ENCODE assay signal across 1 cellular context in the genomic region with DNA sequence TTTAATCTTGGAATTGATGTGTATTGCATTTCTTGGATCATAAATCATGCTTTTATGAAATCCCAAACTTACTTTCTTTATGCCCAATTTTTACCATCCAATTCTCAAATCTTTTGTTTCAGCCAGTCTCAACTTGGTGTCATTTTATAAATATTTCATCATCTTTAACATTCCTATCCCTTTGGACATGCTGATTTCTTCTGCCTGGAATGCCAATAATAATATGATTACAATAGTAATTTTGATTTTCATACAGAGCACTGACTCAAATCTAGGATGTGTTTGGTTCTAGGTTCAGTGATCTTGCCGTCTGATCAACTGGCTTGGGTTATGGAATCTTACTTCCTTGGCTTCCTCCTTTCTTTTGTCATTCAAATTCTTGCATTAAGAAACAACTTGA.
TF ChIP-seq lines count a peak whose summit lies in the region.

No MANE protein-coding gene starts in this region.

TF ChIP-seq in WTC11, 78 proteins besides CTCF, POLR2A, EP300 and RAD21:
- TF ChIP-seq SOX15 (CRISPR knock-in tag; IDR thresholded peaks at IDR 0.05) (no peak), FOXK1 (CRISPR knock-in tag; IDR thresholded peaks at IDR 0.05) (no peak), EMX1 (CRISPR knock-in tag; IDR thresholded peaks at IDR 0.05) (no peak), ESRRA (CRISPR knock-in tag; IDR thresholded peaks at IDR 0.05; ENCODE audit: borderline replicate concordance) (no peak), ZNF263 (CRISPR knock-in tag; IDR thresholded peaks at IDR 0.05; ENCODE audit: low read depth) (no peak), RORB (CRISPR knock-in tag; IDR thresholded peaks at IDR 0.05) (no peak), OVOL2 (CRISPR knock-in tag; IDR thresholded peaks at IDR 0.05; ENCODE audit: borderline replicate concordance) (no peak), CBFB (CRISPR knock-in tag; IDR thresholded peaks at IDR 0.05; ENCODE audit: low read depth) (no peak), GRHL2 (CRISPR knock-in tag; IDR thresholded peaks at IDR 0.05; ENCODE audit: insufficient replicate concordance, severe bottlenecking) (no peak), ZBTB21 (CRISPR knock-in tag; IDR thresholded peaks at IDR 0.05; ENCODE audit: borderline replicate concordance) (no peak), SMAD3 (CRISPR knock-in tag; IDR thresholded peaks at IDR 0.05; ENCODE audit: borderline replicate concordance) (no peak)
- TF ChIP-seq, protein P1, sequence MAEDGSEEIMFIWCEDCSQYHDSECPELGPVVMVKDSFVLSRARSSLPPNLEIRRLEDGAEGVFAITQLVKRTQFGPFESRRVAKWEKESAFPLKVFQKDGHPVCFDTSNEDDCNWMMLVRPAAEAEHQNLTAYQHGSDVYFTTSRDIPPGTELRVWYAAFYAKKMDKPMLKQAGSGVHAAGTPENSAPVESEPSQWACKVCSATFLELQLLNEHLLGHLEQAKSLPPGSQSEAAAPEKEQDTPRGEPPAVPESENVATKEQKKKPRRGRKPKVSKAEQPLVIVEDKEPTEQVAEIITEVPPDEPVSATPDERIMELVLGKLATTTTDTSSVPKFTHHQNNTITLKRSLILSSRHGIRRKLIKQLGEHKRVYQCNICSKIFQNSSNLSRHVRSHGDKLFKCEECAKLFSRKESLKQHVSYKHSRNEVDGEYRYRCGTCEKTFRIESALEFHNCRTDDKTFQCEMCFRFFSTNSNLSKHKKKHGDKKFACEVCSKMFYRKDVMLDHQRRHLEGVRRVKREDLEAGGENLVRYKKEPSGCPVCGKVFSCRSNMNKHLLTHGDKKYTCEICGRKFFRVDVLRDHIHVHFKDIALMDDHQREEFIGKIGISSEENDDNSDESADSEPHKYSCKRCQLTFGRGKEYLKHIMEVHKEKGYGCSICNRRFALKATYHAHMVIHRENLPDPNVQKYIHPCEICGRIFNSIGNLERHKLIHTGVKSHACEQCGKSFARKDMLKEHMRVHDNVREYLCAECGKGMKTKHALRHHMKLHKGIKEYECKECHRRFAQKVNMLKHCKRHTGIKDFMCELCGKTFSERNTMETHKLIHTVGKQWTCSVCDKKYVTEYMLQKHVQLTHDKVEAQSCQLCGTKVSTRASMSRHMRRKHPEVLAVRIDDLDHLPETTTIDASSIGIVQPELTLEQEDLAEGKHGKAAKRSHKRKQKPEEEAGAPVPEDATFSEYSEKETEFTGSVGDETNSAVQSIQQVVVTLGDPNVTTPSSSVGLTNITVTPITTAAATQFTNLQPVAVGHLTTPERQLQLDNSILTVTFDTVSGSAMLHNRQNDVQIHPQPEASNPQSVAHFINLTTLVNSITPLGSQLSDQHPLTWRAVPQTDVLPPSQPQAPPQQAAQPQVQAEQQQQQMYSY (CRISPR knock-in tag; IDR thresholded peaks at IDR 0.05), result no peak
- TF ChIP-seq, protein P2, sequence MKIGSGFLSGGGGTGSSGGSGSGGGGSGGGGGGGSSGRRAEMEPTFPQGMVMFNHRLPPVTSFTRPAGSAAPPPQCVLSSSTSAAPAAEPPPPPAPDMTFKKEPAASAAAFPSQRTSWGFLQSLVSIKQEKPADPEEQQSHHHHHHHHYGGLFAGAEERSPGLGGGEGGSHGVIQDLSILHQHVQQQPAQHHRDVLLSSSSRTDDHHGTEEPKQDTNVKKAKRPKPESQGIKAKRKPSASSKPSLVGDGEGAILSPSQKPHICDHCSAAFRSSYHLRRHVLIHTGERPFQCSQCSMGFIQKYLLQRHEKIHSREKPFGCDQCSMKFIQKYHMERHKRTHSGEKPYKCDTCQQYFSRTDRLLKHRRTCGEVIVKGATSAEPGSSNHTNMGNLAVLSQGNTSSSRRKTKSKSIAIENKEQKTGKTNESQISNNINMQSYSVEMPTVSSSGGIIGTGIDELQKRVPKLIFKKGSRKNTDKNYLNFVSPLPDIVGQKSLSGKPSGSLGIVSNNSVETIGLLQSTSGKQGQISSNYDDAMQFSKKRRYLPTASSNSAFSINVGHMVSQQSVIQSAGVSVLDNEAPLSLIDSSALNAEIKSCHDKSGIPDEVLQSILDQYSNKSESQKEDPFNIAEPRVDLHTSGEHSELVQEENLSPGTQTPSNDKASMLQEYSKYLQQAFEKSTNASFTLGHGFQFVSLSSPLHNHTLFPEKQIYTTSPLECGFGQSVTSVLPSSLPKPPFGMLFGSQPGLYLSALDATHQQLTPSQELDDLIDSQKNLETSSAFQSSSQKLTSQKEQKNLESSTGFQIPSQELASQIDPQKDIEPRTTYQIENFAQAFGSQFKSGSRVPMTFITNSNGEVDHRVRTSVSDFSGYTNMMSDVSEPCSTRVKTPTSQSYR (CRISPR knock-in tag; IDR thresholded peaks at IDR 0.05), result no peak
- TF ChIP-seq, protein P3, sequence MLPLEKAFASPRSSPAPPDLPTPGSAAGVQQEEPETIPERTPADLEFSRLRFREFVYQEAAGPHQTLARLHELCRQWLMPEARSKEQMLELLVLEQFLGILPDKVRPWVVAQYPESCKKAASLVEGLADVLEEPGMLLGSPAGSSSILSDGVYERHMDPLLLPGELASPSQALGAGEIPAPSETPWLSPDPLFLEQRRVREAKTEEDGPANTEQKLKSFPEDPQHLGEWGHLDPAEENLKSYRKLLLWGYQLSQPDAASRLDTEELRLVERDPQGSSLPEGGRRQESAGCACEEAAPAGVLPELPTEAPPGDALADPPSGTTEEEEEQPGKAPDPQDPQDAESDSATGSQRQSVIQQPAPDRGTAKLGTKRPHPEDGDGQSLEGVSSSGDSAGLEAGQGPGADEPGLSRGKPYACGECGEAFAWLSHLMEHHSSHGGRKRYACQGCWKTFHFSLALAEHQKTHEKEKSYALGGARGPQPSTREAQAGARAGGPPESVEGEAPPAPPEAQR (CRISPR knock-in tag; IDR thresholded peaks at IDR 0.05), result no peak
- TF ChIP-seq, protein P4, sequence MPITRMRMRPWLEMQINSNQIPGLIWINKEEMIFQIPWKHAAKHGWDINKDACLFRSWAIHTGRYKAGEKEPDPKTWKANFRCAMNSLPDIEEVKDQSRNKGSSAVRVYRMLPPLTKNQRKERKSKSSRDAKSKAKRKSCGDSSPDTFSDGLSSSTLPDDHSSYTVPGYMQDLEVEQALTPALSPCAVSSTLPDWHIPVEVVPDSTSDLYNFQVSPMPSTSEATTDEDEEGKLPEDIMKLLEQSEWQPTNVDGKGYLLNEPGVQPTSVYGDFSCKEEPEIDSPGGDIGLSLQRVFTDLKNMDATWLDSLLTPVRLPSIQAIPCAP (CRISPR knock-in tag; IDR thresholded peaks at IDR 0.05), result no peak
- TF ChIP-seq, protein P5, sequence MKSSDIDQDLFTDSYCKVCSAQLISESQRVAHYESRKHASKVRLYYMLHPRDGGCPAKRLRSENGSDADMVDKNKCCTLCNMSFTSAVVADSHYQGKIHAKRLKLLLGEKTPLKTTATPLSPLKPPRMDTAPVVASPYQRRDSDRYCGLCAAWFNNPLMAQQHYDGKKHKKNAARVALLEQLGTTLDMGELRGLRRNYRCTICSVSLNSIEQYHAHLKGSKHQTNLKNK (CRISPR knock-in tag; IDR thresholded peaks at IDR 0.05), result no peak
- TF ChIP-seq, protein P6, sequence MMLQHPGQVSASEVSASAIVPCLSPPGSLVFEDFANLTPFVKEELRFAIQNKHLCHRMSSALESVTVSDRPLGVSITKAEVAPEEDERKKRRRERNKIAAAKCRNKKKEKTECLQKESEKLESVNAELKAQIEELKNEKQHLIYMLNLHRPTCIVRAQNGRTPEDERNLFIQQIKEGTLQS (CRISPR knock-in tag; conservative IDR thresholded peaks at IDR 0.05), result no peak
- TF ChIP-seq, protein P7, sequence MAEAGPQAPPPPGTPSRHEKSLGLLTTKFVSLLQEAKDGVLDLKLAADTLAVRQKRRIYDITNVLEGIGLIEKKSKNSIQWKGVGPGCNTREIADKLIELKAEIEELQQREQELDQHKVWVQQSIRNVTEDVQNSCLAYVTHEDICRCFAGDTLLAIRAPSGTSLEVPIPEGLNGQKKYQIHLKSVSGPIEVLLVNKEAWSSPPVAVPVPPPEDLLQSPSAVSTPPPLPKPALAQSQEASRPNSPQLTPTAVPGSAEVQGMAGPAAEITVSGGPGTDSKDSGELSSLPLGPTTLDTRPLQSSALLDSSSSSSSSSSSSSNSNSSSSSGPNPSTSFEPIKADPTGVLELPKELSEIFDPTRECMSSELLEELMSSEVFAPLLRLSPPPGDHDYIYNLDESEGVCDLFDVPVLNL (CRISPR knock-in tag; IDR thresholded peaks at IDR 0.05; ENCODE audit: borderline replicate concordance, low read depth), result no peak
- TF ChIP-seq, protein P8, sequence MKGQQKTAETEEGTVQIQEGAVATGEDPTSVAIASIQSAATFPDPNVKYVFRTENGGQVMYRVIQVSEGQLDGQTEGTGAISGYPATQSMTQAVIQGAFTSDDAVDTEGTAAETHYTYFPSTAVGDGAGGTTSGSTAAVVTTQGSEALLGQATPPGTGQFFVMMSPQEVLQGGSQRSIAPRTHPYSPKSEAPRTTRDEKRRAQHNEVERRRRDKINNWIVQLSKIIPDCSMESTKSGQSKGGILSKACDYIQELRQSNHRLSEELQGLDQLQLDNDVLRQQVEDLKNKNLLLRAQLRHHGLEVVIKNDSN (CRISPR knock-in tag; IDR thresholded peaks at IDR 0.05), result no peak
